Comparison of ENCODE assay signal across 17 cellular contexts in genomic region chr2:75565523-75566449, GRCh38. TPM values are rescaled to one million over a fixed set of nuclear protein-coding genes. Genes with fewer than 3 reads are reported as not detected.
DNase-seq lines count a peak whose midpoint lies in the region; ATAC-seq and TF ChIP-seq lines count a peak whose summit lies in the region.
"Had no signal": no experiment of that assay in that cellular context is flagged by ENCODE, and none has a peak within 500 bp of the region (broad histone marks: within the 10 kb centered on the region; RNA-seq: fewer than 3 reads in every experiment).

No MANE protein-coding gene starts in this region.

- peak overlapping the region; percentile 18 for H3K27ac Mint-ChIP-seq in osteocyte (ENCODE audit: unreplicated experiment)
- H3K27ac Mint-ChIP-seq: CD14-positive monocyte had no signal

- H3K9me2 ChIP-seq in Loucy (replicated peaks; ENCODE audit: low read depth, low read length): no peaks in the 10 kb centered on the region

- H3K9me3 Mint-ChIP-seq in osteocyte (ENCODE audit: unreplicated experiment): no peaks in the 10 kb centered on the region

- H3K4me1 ChIP-seq in Loucy (ENCODE audit: insufficient read depth, low read length, poor library complexity, severe bottlenecking): peaks cover 49% of the 10 kb centered on the region

- H4K20me1 ChIP-seq in Loucy (ENCODE audit: insufficient read depth, low read length, poor library complexity, severe bottlenecking): no peaks in the 10 kb centered on the region

- H3K27me3 ChIP-seq in Loucy (ENCODE audit: insufficient read depth, low read length, poor library complexity, severe bottlenecking) (peaks cover 11% of the 10 kb centered on the region), H7 (ENCODE audit: control insufficient read depth, insufficient read depth, low read length) (peaks cover 10% of the 10 kb centered on the region)
- H3K27me3 ChIP-seq: foreskin keratinocyte had no signal

- H3K9me3 ChIP-seq in Loucy (ENCODE audit: insufficient read depth, low read depth, low read length): no peaks in the 10 kb centered on the region

- DNase-seq in DMS53 (lab: John Stamatoyannopoulos, UW) (peak; percentile 13), DMS53 treated with DMSO at 0.1 percent for 48 hours (lab: John Stamatoyannopoulos, UW; ENCODE audit: unreplicated experiment) (no peak), epithelial cell of esophagus (ENCODE audit: low read depth) (peak; percentile 61), osteocyte (ENCODE audit: extremely low spot score, unreplicated experiment) (no peak), H7 (no peak)
- DNase-seq: 8988T; activated naive CD4-positive, alpha-beta T cell treated with Interleukin-2 at 50 U/mL for 16 hours; activated T-cell treated with anti-CD3 and anti-CD28 coated beads, Interleukin-2, amount 50 U/mL, for 1 hour; aorta; foreskin keratinocyte; Kasumi-1; NCI-H1105 had no signal

- H3K4me3 ChIP-seq in Loucy (ENCODE audit: low read length, poor library complexity, severe bottlenecking) (no peak overlapping the region), epithelial cell of esophagus (ENCODE audit: low read length) (no peak overlapping the region), H7 (ENCODE audit: insufficient read depth, low read depth, low read length) (no peak overlapping the region)

- 0 out of 2 replicates have a peak overlapping the region, but pooled peaks have one; percentile 8 for H2AFZ ChIP-seq in Loucy (ENCODE audit: low read length)

- H3K9ac ChIP-seq in Loucy (ENCODE audit: low read depth, low read length, poor library complexity, severe bottlenecking): peak overlapping the region; percentile 10

- TF ChIP-seq CTCF in Loucy (conservative IDR thresholded peaks at IDR 0.05; ENCODE audit: low read length): no peak
- no peak for TF ChIP-seq CTCF in epithelial cell of esophagus (IDR thresholded peaks at IDR 0.05; ENCODE audit: insufficient read depth, low read depth, low read length, missing control alignments)
- TF ChIP-seq CTCF in osteocyte (IDR thresholded peaks at IDR 0.05): no peak

- H3K79me2 ChIP-seq in Loucy (ENCODE audit: insufficient read depth, low read length): no peaks in the 10 kb centered on the region

- no peaks in the 10 kb centered on the region for H3K27me3 Mint-ChIP-seq in osteocyte (ENCODE audit: unreplicated experiment)

- ATAC-seq in HG02973 (IDR thresholded peaks at IDR 0.05; ENCODE audit: unreplicated experiment) (no peak), HG03039 (IDR thresholded peaks at IDR 0.05; ENCODE audit: unreplicated experiment) (no peak)
- ATAC-seq: foreskin keratinocyte, left lobe of liver had no signal

- no peaks in the 10 kb centered on the region for H3F3A ChIP-seq in Loucy (ENCODE audit: low read depth)

- H3K36me3 ChIP-seq in Loucy (ENCODE audit: insufficient read depth, low read length) (no peaks in the 10 kb centered on the region), H7 (replicated peaks; ENCODE audit: control insufficient read depth, insufficient read depth, low read length) (no peaks in the 10 kb centered on the region)

- no peaks in the 10 kb centered on the region for H3K36me3 Mint-ChIP-seq in osteocyte (ENCODE audit: unreplicated experiment)
- H3K36me3 Mint-ChIP-seq: CD14-positive monocyte had no signal

- peak overlapping the region; percentile 22 for H3K4me2 ChIP-seq in Loucy (ENCODE audit: low read depth, low read length, poor library complexity, severe bottlenecking)

- peaks cover 54% of the 10 kb centered on the region for H3K4me1 Mint-ChIP-seq in osteocyte (ENCODE audit: unreplicated experiment)
- H3K4me1 Mint-ChIP-seq: CD14-positive monocyte had no signal

- H3K4me3 Mint-ChIP-seq in osteocyte (ENCODE audit: unreplicated experiment): no peak overlapping the region
- H3K4me3 Mint-ChIP-seq: CD14-positive monocyte had no signal

RNA-seq across cellular contexts. Expression of gene EVA1A, which starts 5.0 kb away (rescaled TPM):
- total RNA-seq in osteocyte: 30.7 and 33.5 TPM in 2 replicates
- 3.4 and 7.4 TPM in 2 replicates for total RNA-seq in H7 (2014; rRNA removed; shearing (Covaris generic))

Comparison
In these comparisons a context has a peak if more than half of its experiments do, and no peak if none do; other contexts are left out.
1. DNase-seq: peak in DMS53 (single experiment) and epithelial cell of esophagus (single experiment); none in DMS53 treated with DMSO at 0.1 percent for 48 hours (single experiment), osteocyte (single experiment) and H7 (single experiment).